22 cellular contexts compared by ENCODE assay signal in the genomic region with DNA sequence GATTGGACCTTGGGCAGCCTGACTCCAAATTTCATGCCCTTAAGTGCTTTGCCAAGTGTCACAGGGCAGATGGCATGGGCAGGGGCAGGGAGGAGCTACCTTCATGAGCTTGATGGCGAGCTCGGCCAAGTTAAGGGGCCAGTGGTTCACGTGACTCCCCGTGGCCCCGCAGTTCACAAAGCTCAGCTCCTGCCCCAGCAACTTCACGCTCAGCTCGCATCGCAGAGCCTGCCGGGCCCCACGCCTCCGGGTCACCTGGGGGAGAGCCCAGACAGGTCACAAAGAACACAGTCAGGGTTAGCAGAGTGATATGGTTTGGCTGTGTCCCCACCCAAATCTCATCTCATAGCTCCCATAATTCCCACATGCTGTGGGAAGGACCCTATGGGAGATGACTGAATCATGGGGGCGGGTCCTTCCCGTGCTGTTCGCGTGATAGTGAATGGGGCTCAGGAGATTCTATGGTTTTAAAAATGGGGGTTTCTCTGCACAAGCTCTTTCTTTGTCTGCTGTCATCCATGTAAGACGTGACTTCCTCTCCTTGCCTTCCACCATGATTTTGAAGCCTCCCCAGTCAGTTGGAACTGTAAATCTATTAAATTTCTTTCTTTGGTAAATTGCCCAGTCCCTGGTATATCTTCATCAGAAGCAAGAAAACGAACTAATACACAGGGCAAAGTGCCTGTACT.
"Had no signal": no experiment of that assay in that cellular context is flagged by ENCODE, and none has a peak within 500 bp of the region (broad histone marks: within the 10 kb centered on the region; RNA-seq: fewer than 3 reads in every experiment).

No MANE protein-coding gene starts in this region.

- H3K4me2 ChIP-seq: KMS-11 had no signal

- H3K27me3 ChIP-seq: MG63, SJCRH30 had no signal

- H3K9ac ChIP-seq: KMS-11 had no signal

- DNase-seq: IMR-90, MG63, NCI-H1092, NCI-H1105 treated with DMSO at 0.1 percent for 48 hours, NCI-H1417 treated with DMSO at 0.1 percent for 48 hours, NCI-H146, NCI-H1694 treated with DMSO at 0.1 percent for 48 hours, NCI-H1930, NCI-H2081, NCI-H2107, NCI-H226, NCI-H446, NCI-H510A, NCI-H524 treated with DMSO at 0.1 percent for 48 hours, NCI-H69, NCI-H774, SHP77 treated with DMSO at 0.1 percent for 48 hours, SJCRH30 had no signal

- ATAC-seq: Panc1, SK-N-SH treated with all-trans-retinoic acid at 6 μM for 48 hours had no signal

- H3K27ac ChIP-seq: KMS-11, RWPE1, SJCRH30 had no signal

- H3K4me1 ChIP-seq: SJCRH30 had no signal

- H3K36me3 ChIP-seq: MG63, SJCRH30 had no signal

- H3K4me3 ChIP-seq: MG63, SJCRH30 had no signal
